24 cellular contexts compared by ENCODE assay signal in the genomic region with DNA sequence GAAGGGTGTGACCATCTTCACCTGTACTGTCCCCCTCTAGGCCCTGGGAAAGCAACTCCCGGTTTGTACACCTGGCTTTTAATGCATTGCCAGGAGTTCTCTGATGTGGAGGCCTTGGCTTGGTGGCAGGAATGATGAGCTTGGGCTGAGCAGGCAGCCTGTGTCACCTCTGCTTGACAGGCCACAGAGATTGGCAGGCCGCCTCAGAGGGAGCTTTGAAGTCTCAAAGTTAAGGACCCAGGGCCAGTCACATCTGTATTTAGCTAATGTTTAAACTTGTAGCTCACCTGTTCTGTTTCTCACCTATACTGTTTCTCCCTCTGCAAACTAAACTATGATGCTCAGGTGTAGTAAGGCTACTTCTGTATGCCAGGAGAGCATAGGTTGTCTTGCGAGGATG. TPM values are rescaled to one million over a fixed set of nuclear protein-coding genes. Genes with fewer than 3 reads are reported as not detected.
DNase-seq lines count a peak whose midpoint lies in the region; ATAC-seq and TF ChIP-seq lines count a peak whose summit lies in the region.
"Had no signal": no experiment of that assay in that cellular context is flagged by ENCODE, and none has a peak within 500 bp of the region (broad histone marks: within the 10 kb centered on the region; RNA-seq: fewer than 3 reads in every experiment).

No MANE protein-coding gene starts in this region.

- H3K27ac Mint-ChIP-seq in nephron (peak overlapping the region; percentile 98 to 99 (median 98)), type B pancreatic cell (peak overlapping the region; percentile 87)
- H3K27ac Mint-ChIP-seq: B cell, CD14-positive monocyte had no signal

- peak overlapping the region in 1 of 2 donors; percentile 49 for H3K9ac ChIP-seq in colonic mucosa (ENCODE audit: low read depth in 2 of 2, low read length in 2 of 2)

- H3K36me3 Mint-ChIP-seq in nephron (ENCODE audit: low read depth) (peaks cover 4% of the 10 kb centered on the region), type B pancreatic cell (peaks cover 16% of the 10 kb centered on the region)
- H3K36me3 Mint-ChIP-seq: CD14-positive monocyte had no signal

- H3K4me3 ChIP-seq in colonic mucosa (no peak overlapping the region), H7 (ENCODE audit: insufficient read depth, low read depth, low read length) (no peak overlapping the region)
- H3K4me3 ChIP-seq: A549, K562, MG63 had no signal

- H3K36me3 ChIP-seq in colonic mucosa: no peaks in the 10 kb centered on the region
- no peaks in the 10 kb centered on the region for H3K36me3 ChIP-seq in H7 (replicated peaks; ENCODE audit: control insufficient read depth, insufficient read depth, low read length)
- H3K36me3 ChIP-seq: MG63, Peyer's patch had no signal

- H3K27me3 ChIP-seq in colonic mucosa (no peaks in the 10 kb centered on the region), H7 (ENCODE audit: control insufficient read depth, insufficient read depth, low read length) (no peaks in the 10 kb centered on the region)
- H3K27me3 ChIP-seq: MG63, Peyer's patch had no signal

- no peaks in the 10 kb centered on the region for H3K9me3 ChIP-seq in colonic mucosa
- H3K9me3 ChIP-seq: A549, MG63, Peyer's patch had no signal

- peaks cover 4% of the 10 kb centered on the region for H3K27me3 Mint-ChIP-seq in nephron (ENCODE audit: low read depth)
- no peaks in the 10 kb centered on the region for H3K27me3 Mint-ChIP-seq in type B pancreatic cell

- peak; percentile 61 for DNase-seq in colonic mucosa
- DNase-seq in left lobe of liver (ENCODE audit: low spot score): peak; percentile 58
- DNase-seq in type B pancreatic cell (ENCODE audit: extremely low spot score, unreplicated experiment): no peak
- DNase-seq in left ventricle myocardium superior: no peak
- no peak for DNase-seq in H7
- no peak for DNase-seq in stimulated activated CD4-positive, alpha-beta T cell treated with anti-CD3 and anti-CD28 coated beads, Interleukin-4, amount 100 ng/mL, for 1 hour
- DNase-seq: DMS53, EL, GF-D8, MG63, NCI-H1417, NCI-H1694 treated with DMSO at 0.1 percent for 48 hours, NCI-H2081 treated with DMSO at 0.1 percent for 48 hours, NCI-H2171 treated with DMSO at 0.1 percent for 48 hours, NCI-H524 treated with DMSO at 0.1 percent for 48 hours, NCI-H82, Peyer's patch had no signal

- peaks cover 68% of the 10 kb centered on the region for H3K4me1 Mint-ChIP-seq in nephron
- peaks cover 71% of the 10 kb centered on the region for H3K4me1 Mint-ChIP-seq in type B pancreatic cell (ENCODE audit: unreplicated experiment)
- H3K4me1 Mint-ChIP-seq: B cell, CD14-positive monocyte had no signal

- TF ChIP-seq CTCF in colonic mucosa (IDR thresholded peaks at IDR 0.05) (no peak), nephron (IDR thresholded peaks at IDR 0.05; ENCODE audit: unreplicated experiment in 3 of 3) (no peak), type B pancreatic cell (conservative IDR thresholded peaks at IDR 0.05) (no peak)

- no peaks in the 10 kb centered on the region for H3K4me1 ChIP-seq in colonic mucosa
- H3K4me1 ChIP-seq: A549 had no signal

- no peak overlapping the region for H3K4me3 Mint-ChIP-seq in nephron
- H3K4me3 Mint-ChIP-seq in type B pancreatic cell: no peak overlapping the region
- H3K4me3 Mint-ChIP-seq: B cell, CD14-positive monocyte had no signal

- H3K27ac ChIP-seq in colonic mucosa: peak overlapping the region; percentile 83
- H3K27ac ChIP-seq: A549 had no signal

- intact Hi-C loops in colonic mucosa (cut with DNase I): no loop called here
- intact Hi-C loops in left ventricle myocardium superior (cut with micrococcal nuclease): no loop called here

- H3K9me3 Mint-ChIP-seq in nephron: no peaks in the 10 kb centered on the region
- H3K9me3 Mint-ChIP-seq in type B pancreatic cell: peaks cover 5% of the 10 kb centered on the region

- peak; percentile 58 for ATAC-seq in left lobe of liver
- ATAC-seq in left ventricle myocardium superior: no peak
- ATAC-seq in GM21423 (IDR thresholded peaks at IDR 0.05; ENCODE audit: unreplicated experiment): no peak
- ATAC-seq: A549, K562 had no signal

RNA-seq across cellular contexts. Expression of gene HUNK, which starts 28.5 kb away (rescaled TPM):
- total RNA-seq in colonic mucosa: 10 to 100 TPM in 1 of 2 donors, 1 to 10 TPM in 1; 7.2 to 13.0 TPM
- total RNA-seq in left lobe of liver: 0.55 TPM
- total RNA-seq in type B pancreatic cell (ENCODE audit: low replicate concordance): 11.3 and 44.0 TPM in 2 replicates
- 0.40 TPM for total RNA-seq in left ventricle myocardium superior
- total RNA-seq in H7 (2014; rRNA removed; shearing (Covaris generic)): 3.2 and 6.8 TPM in 2 replicates
- total RNA-seq: K562, LHCN-M2 had no signal

Comparison
In these comparisons a context has a peak if more than half of its experiments do, and no peak if none do; other contexts are left out.
1. DNase-seq: peak in colonic mucosa (single experiment) and left lobe of liver (single experiment); none in type B pancreatic cell (single experiment), left ventricle myocardium superior (single experiment), H7 (single experiment) and stimulated activated CD4-positive, alpha-beta T cell treated with anti-CD3 and anti-CD28 coated beads, Interleukin-4, amount 100 ng/mL, for 1 hour (single experiment).